Comparison of ENCODE assay signal across 1 cellular context in the genomic region with DNA sequence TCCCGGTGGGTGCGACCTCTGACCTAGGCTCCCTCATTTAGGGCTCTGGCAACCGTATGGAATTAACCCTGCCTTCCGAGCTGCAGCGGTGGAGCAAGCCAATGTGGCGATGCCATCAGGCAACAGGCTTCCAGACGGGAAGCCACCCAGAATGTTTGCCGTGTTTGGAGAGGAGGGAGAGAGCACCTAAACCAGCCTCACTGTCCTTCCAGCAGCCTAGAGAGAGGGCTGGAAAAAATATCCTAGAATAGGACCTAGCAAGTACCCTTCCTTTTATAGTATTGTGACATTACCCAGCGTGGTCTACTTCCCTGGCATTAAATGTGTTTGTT.
TF ChIP-seq lines count a peak whose summit lies in the region.

No MANE protein-coding gene starts in this region.

TF ChIP-seq in HepG2, 621 proteins besides CTCF, POLR2A, EP300 and RAD21 (continued from another document and continues in another):
- TF ChIP-seq SATB2 (CRISPR knock-in tag; IDR thresholded peaks at IDR 0.05) (no peak), KDM4B (CRISPR knock-in tag; IDR thresholded peaks at IDR 0.05) (no peak), ZNF451 (CRISPR knock-in tag; IDR thresholded peaks at IDR 0.05) (no peak), ZNF124 (CRISPR knock-in tag; IDR thresholded peaks at IDR 0.05) (no peak), ZNF546 (CRISPR knock-in tag; conservative IDR thresholded peaks at IDR 0.05) (no peak), ZBTB1 (CRISPR knock-in tag; IDR thresholded peaks at IDR 0.05; ENCODE audit: borderline replicate concordance) (no peak), ZNF841 (CRISPR knock-in tag; IDR thresholded peaks at IDR 0.05; ENCODE audit: borderline replicate concordance) (no peak), BORCS8-MEF2B (CRISPR knock-in tag; IDR thresholded peaks at IDR 0.05) (no peak), ZNF496 (CRISPR knock-in tag; IDR thresholded peaks at IDR 0.05; ENCODE audit: insufficient replicate concordance) (no peak), RARA (CRISPR knock-in tag; IDR thresholded peaks at IDR 0.05) (no peak), ZSCAN29 (CRISPR knock-in tag; conservative IDR thresholded peaks at IDR 0.05) (no peak), MAF1 (CRISPR knock-in tag; IDR thresholded peaks at IDR 0.05; ENCODE audit: borderline replicate concordance) (no peak), NR2F2 (IDR thresholded peaks at IDR 0.05; ENCODE audit: borderline replicate concordance, low read depth) (no peak), ZKSCAN5 (CRISPR knock-in tag; IDR thresholded peaks at IDR 0.05) (no peak), GABPA (IDR thresholded peaks at IDR 0.05; ENCODE audit: low read depth, low read length) (no peak), GABPA (CRISPR knock-in tag; IDR thresholded peaks at IDR 0.05; ENCODE audit: low read depth) (no peak), ZNF652 (CRISPR knock-in tag; IDR thresholded peaks at IDR 0.05; ENCODE audit: borderline replicate concordance, low read depth) (peak; percentile 30; the same call in 1 of the 2 replicates), FOXA3 (CRISPR knock-in tag; IDR thresholded peaks at IDR 0.05) (peak; percentile 3; the same call in 1 of the 2 replicates), SNAI1 (CRISPR knock-in tag; IDR thresholded peaks at IDR 0.05; ENCODE audit: borderline replicate concordance) (0 out of 2 replicates have a peak, but pooled peaks have one; percentile 38), ZSCAN21 (CRISPR knock-in tag; IDR thresholded peaks at IDR 0.05; ENCODE audit: borderline replicate concordance) (peak; percentile 7; the same call in 1 of the 2 replicates), SUZ12 (IDR thresholded peaks at IDR 0.05; ENCODE audit: low read depth, low read length) (no peak), POGZ (CRISPR knock-in tag; IDR thresholded peaks at IDR 0.05) (no peak), IKZF4 (CRISPR knock-in tag; IDR thresholded peaks at IDR 0.05; ENCODE audit: borderline replicate concordance, low read depth, not compliant biosample characterization) (no peak), ZNF570 (CRISPR knock-in tag; IDR thresholded peaks at IDR 0.05; ENCODE audit: borderline replicate concordance) (no peak), SP5 (CRISPR knock-in tag; IDR thresholded peaks at IDR 0.05; ENCODE audit: borderline replicate concordance, low read depth) (no peak), MTF1 (CRISPR knock-in tag; IDR thresholded peaks at IDR 0.05) (no peak), ZNF333 (CRISPR knock-in tag; IDR thresholded peaks at IDR 0.05; ENCODE audit: borderline replicate concordance) (no peak), FOXC1 (CRISPR knock-in tag; IDR thresholded peaks at IDR 0.05; ENCODE audit: borderline replicate concordance) (no peak), ZNF883 (CRISPR knock-in tag; IDR thresholded peaks at IDR 0.05; ENCODE audit: not compliant biosample characterization) (no peak), SMAD9 (CRISPR knock-in tag; IDR thresholded peaks at IDR 0.05) (no peak), SMAD3 (CRISPR knock-in tag; IDR thresholded peaks at IDR 0.05) (no peak), ZNF772 (CRISPR knock-in tag; IDR thresholded peaks at IDR 0.05) (no peak), FOXJ3 (CRISPR knock-in tag; IDR thresholded peaks at IDR 0.05; ENCODE audit: borderline replicate concordance) (no peak), NFRKB (IDR thresholded peaks at IDR 0.05) (no peak), TRIM24 (CRISPR knock-in tag; IDR thresholded peaks at IDR 0.05) (no peak), MAZ (IDR thresholded peaks at IDR 0.05; ENCODE audit: borderline replicate concordance, low read depth, low read length) (no peak), MAZ (CRISPR knock-in tag; IDR thresholded peaks at IDR 0.05; ENCODE audit: low read depth) (0 out of 2 replicates have a peak, but pooled peaks have one; percentile 1), ZNF431 (CRISPR knock-in tag; IDR thresholded peaks at IDR 0.05; ENCODE audit: borderline replicate concordance, low read depth) (no peak), ZFY (CRISPR knock-in tag; IDR thresholded peaks at IDR 0.05) (no peak), MATR3 (CRISPR knock-in tag; IDR thresholded peaks at IDR 0.05) (no peak), ZMAT3 (CRISPR knock-in tag; conservative IDR thresholded peaks at IDR 0.05) (no peak)
- TF ChIP-seq, protein P1, sequence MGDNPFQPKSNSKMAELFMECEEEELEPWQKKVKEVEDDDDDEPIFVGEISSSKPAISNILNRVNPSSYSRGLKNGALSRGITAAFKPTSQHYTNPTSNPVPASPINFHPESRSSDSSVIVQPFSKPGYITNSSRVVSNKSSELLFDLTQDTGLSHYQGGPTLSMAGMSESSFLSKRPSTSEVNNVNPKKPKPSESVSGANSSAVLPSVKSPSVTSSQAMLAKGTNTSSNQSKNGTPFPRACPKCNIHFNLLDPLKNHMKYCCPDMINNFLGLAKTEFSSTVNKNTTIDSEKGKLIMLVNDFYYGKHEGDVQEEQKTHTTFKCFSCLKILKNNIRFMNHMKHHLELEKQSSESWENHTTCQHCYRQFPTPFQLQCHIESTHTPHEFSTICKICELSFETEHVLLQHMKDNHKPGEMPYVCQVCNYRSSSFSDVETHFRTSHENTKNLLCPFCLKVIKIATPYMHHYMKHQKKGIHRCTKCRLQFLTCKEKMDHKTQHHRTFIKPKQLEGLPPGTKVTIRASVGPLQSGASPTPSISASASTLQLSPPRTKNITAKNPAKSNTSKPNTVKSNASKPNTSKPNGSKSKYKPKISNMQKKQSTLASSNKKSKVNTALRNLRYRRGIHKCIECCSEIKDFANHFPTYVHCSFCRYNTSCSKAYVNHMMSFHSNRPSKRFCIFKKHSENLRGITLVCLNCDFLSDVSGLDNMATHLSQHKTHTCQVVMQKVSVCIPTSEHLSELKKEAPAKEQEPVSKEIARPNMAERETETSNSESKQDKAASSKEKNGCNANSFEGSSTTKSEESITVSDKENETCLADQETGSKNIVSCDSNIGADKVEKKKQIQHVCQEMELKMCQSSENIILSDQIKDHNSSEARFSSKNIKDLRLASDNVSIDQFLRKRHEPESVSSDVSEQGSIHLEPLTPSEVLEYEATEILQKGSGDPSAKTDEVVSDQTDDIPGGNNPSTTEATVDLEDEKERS (CRISPR knock-in tag; IDR thresholded peaks at IDR 0.05) = 0 out of 2 replicates have a peak, but pooled peaks have one; percentile 20
- TF ChIP-seq, protein P2, sequence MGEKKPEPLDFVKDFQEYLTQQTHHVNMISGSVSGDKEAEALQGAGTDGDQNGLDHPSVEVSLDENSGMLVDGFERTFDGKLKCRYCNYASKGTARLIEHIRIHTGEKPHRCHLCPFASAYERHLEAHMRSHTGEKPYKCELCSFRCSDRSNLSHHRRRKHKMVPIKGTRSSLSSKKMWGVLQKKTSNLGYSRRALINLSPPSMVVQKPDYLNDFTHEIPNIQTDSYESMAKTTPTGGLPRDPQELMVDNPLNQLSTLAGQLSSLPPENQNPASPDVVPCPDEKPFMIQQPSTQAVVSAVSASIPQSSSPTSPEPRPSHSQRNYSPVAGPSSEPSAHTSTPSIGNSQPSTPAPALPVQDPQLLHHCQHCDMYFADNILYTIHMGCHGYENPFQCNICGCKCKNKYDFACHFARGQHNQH (CRISPR knock-in tag; IDR thresholded peaks at IDR 0.05) = no peak
- TF ChIP-seq, protein P3, sequence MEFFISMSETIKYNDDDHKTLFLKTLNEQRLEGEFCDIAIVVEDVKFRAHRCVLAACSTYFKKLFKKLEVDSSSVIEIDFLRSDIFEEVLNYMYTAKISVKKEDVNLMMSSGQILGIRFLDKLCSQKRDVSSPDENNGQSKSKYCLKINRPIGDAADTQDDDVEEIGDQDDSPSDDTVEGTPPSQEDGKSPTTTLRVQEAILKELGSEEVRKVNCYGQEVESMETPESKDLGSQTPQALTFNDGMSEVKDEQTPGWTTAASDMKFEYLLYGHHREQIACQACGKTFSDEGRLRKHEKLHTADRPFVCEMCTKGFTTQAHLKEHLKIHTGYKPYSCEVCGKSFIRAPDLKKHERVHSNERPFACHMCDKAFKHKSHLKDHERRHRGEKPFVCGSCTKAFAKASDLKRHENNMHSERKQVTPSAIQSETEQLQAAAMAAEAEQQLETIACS (CRISPR knock-in tag; IDR thresholded peaks at IDR 0.05) = no peak
- TF ChIP-seq, protein P4, sequence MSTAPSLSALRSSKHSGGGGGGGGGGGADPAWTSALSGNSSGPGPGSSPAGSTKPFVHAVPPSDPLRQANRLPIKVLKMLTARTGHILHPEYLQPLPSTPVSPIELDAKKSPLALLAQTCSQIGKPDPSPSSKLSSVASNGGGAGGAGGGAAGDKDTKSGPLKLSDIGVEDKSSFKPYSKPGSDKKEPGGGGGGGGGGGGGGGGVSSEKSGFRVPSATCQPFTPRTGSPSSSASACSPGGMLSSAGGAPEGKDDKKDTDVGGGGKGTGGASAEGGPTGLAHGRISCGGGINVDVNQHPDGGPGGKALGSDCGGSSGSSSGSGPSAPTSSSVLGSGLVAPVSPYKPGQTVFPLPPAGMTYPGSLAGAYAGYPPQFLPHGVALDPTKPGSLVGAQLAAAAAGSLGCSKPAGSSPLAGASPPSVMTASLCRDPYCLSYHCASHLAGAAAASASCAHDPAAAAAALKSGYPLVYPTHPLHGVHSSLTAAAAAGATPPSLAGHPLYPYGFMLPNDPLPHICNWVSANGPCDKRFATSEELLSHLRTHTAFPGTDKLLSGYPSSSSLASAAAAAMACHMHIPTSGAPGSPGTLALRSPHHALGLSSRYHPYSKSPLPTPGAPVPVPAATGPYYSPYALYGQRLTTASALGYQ (CRISPR knock-in tag; IDR thresholded peaks at IDR 0.05) = no peak
- TF ChIP-seq, protein P5, sequence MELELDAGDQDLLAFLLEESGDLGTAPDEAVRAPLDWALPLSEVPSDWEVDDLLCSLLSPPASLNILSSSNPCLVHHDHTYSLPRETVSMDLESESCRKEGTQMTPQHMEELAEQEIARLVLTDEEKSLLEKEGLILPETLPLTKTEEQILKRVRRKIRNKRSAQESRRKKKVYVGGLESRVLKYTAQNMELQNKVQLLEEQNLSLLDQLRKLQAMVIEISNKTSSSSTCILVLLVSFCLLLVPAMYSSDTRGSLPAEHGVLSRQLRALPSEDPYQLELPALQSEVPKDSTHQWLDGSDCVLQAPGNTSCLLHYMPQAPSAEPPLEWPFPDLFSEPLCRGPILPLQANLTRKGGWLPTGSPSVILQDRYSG (CRISPR knock-in tag; IDR thresholded peaks at IDR 0.05) = no peak
- TF ChIP-seq, protein P6, sequence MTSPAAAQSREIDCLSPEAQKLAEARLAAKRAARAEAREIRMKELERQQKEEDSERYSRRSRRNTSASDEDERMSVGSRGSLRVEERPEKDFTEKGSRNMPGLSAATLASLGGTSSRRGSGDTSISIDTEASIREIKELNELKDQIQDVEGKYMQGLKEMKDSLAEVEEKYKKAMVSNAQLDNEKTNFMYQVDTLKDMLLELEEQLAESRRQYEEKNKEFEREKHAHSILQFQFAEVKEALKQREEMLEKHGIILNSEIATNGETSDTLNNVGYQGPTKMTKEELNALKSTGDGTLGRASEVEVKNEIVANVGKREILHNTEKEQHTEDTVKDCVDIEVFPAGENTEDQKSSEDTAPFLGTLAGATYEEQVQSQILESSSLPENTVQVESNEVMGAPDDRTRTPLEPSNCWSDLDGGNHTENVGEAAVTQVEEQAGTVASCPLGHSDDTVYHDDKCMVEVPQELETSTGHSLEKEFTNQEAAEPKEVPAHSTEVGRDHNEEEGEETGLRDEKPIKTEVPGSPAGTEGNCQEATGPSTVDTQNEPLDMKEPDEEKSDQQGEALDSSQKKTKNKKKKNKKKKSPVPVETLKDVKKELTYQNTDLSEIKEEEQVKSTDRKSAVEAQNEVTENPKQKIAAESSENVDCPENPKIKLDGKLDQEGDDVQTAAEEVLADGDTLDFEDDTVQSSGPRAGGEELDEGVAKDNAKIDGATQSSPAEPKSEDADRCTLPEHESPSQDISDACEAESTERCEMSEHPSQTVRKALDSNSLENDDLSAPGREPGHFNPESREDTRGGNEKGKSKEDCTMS (CRISPR knock-in tag; conservative IDR thresholded peaks at IDR 0.05) = no peak
- TF ChIP-seq, protein P7, sequence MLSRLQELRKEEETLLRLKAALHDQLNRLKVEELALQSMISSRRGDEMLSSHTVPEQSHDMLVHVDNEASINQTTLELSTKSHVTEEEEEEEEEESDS (CRISPR knock-in tag; IDR thresholded peaks at IDR 0.05; ENCODE audit: borderline replicate concordance) = no peak
- TF ChIP-seq, protein P8, sequence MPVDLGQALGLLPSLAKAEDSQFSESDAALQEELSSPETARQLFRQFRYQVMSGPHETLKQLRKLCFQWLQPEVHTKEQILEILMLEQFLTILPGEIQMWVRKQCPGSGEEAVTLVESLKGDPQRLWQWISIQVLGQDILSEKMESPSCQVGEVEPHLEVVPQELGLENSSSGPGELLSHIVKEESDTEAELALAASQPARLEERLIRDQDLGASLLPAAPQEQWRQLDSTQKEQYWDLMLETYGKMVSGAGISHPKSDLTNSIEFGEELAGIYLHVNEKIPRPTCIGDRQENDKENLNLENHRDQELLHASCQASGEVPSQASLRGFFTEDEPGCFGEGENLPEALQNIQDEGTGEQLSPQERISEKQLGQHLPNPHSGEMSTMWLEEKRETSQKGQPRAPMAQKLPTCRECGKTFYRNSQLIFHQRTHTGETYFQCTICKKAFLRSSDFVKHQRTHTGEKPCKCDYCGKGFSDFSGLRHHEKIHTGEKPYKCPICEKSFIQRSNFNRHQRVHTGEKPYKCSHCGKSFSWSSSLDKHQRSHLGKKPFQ (CRISPR knock-in tag; IDR thresholded peaks at IDR 0.05; ENCODE audit: insufficient replicate concordance) = no peak
- TF ChIP-seq, protein P9, sequence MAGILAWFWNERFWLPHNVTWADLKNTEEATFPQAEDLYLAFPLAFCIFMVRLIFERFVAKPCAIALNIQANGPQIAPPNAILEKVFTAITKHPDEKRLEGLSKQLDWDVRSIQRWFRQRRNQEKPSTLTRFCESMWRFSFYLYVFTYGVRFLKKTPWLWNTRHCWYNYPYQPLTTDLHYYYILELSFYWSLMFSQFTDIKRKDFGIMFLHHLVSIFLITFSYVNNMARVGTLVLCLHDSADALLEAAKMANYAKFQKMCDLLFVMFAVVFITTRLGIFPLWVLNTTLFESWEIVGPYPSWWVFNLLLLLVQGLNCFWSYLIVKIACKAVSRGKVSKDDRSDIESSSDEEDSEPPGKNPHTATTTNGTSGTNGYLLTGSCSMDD (CRISPR knock-in tag; IDR thresholded peaks at IDR 0.05) = no peak
- TF ChIP-seq, protein P10, sequence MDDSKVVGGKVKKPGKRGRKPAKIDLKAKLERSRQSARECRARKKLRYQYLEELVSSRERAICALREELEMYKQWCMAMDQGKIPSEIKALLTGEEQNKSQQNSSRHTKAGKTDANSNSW (CRISPR knock-in tag; IDR thresholded peaks at IDR 0.05; ENCODE audit: borderline replicate concordance) = no peak
- TF ChIP-seq, protein P11, sequence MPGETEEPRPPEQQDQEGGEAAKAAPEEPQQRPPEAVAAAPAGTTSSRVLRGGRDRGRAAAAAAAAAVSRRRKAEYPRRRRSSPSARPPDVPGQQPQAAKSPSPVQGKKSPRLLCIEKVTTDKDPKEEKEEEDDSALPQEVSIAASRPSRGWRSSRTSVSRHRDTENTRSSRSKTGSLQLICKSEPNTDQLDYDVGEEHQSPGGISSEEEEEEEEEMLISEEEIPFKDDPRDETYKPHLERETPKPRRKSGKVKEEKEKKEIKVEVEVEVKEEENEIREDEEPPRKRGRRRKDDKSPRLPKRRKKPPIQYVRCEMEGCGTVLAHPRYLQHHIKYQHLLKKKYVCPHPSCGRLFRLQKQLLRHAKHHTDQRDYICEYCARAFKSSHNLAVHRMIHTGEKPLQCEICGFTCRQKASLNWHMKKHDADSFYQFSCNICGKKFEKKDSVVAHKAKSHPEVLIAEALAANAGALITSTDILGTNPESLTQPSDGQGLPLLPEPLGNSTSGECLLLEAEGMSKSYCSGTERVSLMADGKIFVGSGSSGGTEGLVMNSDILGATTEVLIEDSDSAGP (CRISPR knock-in tag; IDR thresholded peaks at IDR 0.05; ENCODE audit: borderline replicate concordance) = no peak
